In genomic region chr9:35177520-35177919, GRCh38 we compare ENCODE assay signal across 27 cellular contexts.
"Had no signal": no experiment of that assay in that cellular context is flagged by ENCODE, and none has a peak within 500 bp of the region (broad histone marks: within the 10 kb centered on the region; RNA-seq: fewer than 3 reads in every experiment).

No MANE protein-coding gene starts in this region.

- H3K9me3 ChIP-seq: esophagus muscularis mucosa, lower lobe of right lung, neutrophil, prostate gland, right atrium auricular region, stomach, thyroid gland, upper lobe of left lung had no signal

- H3K27me3 ChIP-seq: esophagus muscularis mucosa, neutrophil, right atrium auricular region, stomach, thyroid gland, upper lobe of left lung had no signal

- FAIRE-seq: urothelium cell line had no signal

- H3K27ac ChIP-seq: epithelial cell of prostate, esophagus muscularis mucosa, lower lobe of right lung, neutrophil, parathyroid adenoma, prostate gland, right atrium auricular region, stomach, thyroid gland, upper lobe of left lung had no signal

- H3K36me3 ChIP-seq: esophagus muscularis mucosa, lower lobe of right lung, neutrophil, prostate gland, right atrium auricular region, stomach, thyroid gland, upper lobe of left lung had no signal

- H3K4me1 ChIP-seq: parathyroid adenoma, prostate gland had no signal

- DNase-seq: cerebellar nuclear complex; effector CD8-positive, alpha-beta T cell; endodermal cell; foreskin melanocyte; hypothalamus; immature natural killer cell; islet precursor cell; kidney glomerular epithelial cell; left ventricle myocardium superior; lower lobe of right lung; naive B cell; stimulated activated CD4-positive, alpha-beta T cell treated with anti-CD3 and anti-CD28 coated beads, Interleukin-2, amount 100 ng/mL, for 24 hours; stimulated activated CD4-positive, alpha-beta T cell treated with anti-CD3 and anti-CD28 coated beads, Interleukin-4, amount 100 ng/mL, for 24 hours; stimulated activated naive CD4-positive, alpha-beta T cell treated with Interleukin-2 at 50 U/mL for 16 hours; stomach; thyroid gland; upper lobe of left lung had no signal

- ATAC-seq: left ventricle myocardium superior; lower lobe of right lung; natural killer cell treated with Interleukin-12 subunit alpha and Interleukin-12 subunit beta and Interleukin-15 and Interleukin-18, amount 100 ng/mL, for 72 hours; sciatic nerve; stimulated activated effector memory CD8-positive, alpha-beta T cell treated with anti-CD3 and anti-CD28 coated beads, Interleukin-12 subunit alpha, Interleukin-12 subunit beta, amount 100 ng/mL, for 72 hours had no signal

- H3K4me3 ChIP-seq: esophagus muscularis mucosa, lower lobe of right lung, prostate gland, right atrium auricular region, stomach, thyroid gland, upper lobe of left lung had no signal
